ENCODE assay signal across 8 cellular contexts in the genomic region with DNA sequence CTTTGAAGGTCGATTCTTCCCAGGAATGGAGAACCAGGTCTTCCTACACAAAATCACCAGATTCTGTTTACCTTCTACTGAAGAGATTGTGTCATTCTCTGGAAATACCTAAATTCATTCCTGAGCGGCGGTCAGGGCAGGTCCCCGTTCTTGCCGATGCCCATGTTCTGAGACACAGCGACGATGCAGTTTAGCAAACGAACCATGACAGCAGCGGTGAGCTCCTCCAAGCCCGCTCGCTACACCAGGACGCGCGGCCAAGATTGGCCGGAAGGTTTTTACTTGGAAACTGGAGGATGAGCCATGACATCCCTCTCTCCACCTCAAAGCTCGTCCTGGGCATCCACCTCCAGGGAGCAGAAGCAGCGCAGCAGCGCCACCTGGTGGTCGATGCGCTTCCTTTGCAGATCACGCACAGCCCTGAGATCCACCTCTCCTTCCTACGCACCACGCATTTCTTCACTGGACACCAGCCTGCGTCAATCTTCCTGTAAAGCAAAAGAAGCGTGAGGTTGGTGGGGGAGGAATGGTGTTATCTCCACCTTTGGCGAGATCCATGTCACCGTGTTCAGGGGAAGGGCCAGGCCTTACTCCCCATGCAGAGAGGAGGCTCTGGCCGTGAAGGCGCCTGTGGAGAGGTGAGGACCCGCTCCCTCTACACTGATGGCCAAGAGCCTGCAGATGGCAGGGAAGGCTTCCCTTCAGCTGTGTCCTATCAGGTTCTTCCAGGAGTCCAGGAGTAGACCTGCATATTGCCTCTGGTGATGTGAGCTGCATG. TPM values are rescaled to one million over a fixed set of nuclear protein-coding genes. Genes with fewer than 3 reads are reported as not detected.
DNase-seq lines count a peak whose midpoint lies in the region; ATAC-seq and TF ChIP-seq lines count a peak whose summit lies in the region.

No MANE protein-coding gene starts in this region.

- no peaks in the 10 kb centered on the region for H3K79me2 ChIP-seq in SK-N-SH (ENCODE audit: insufficient read depth)
- H3K79me2 ChIP-seq in parathyroid adenoma = no peaks in the 10 kb centered on the region

- no peak overlapping the region for H3K9ac ChIP-seq in SK-N-SH
- no peak overlapping the region for H3K9ac ChIP-seq in parathyroid adenoma

- peaks cover 2% of the 10 kb centered on the region; the same call in 1 of the 2 replicates for H3K9me3 ChIP-seq in MG63
- H3K9me3 ChIP-seq in SK-N-SH = 0 out of 2 replicates have a peak, but pooled peaks cover 2% of the 10 kb centered on the region
- H3K9me3 ChIP-seq in parathyroid adenoma (ENCODE audit: control insufficient read depth, low read length) = no peaks in the 10 kb centered on the region
- H3K9me3 ChIP-seq in tibial artery = peaks cover 0 to 2% (median 0%) of the 10 kb centered on the region in 3 donors

- DNase-seq in COR-L47 (lab: John Stamatoyannopoulos, UW) = peak; percentile 85
- DNase-seq in MG63 = peak; percentile 74
- peak; percentile 84 for DNase-seq in SK-N-SH
- DNase-seq in Right ventricle myocardium inferior (ENCODE audit: missing footprints) = peak; percentile 93
- peak; percentile 70 to 88 for DNase-seq in tibial artery

- H3K27ac ChIP-seq in SK-N-SH (ENCODE audit: low read depth in 2 of 2, low read length in 1 of 2) (no peak overlapping the region), parathyroid adenoma (no peak overlapping the region), tibial artery (no peak overlapping the region)

- H3F3A ChIP-seq in SK-N-SH (replicated peaks; ENCODE audit: insufficient read depth) = no peaks in the 10 kb centered on the region

- ATAC-seq in GM21619 (IDR thresholded peaks at IDR 0.05; ENCODE audit: unreplicated experiment) = peak; percentile 79
- ATAC-seq in Right ventricle myocardium inferior = peak; percentile 99

- no peak for TF ChIP-seq EP300 in SK-N-SH (IDR thresholded peaks at IDR 0.05; ENCODE audit: borderline replicate concordance in 1 of 2, low read depth in 1 of 2, low read length in 1 of 2)

- H3K9me3 Mint-ChIP-seq in activated naive CD4-positive, alpha-beta T cell treated with anti-CD3 and anti-CD28 coated beads, Interleukin-2, amount 50 U/mL, for 24 hours = peaks cover 2% of the 10 kb centered on the region

- H4K20me1 ChIP-seq in SK-N-SH (ENCODE audit: insufficient read depth) = no peaks in the 10 kb centered on the region

- TF ChIP-seq CTCF in SK-N-SH (IDR thresholded peaks at IDR 0.05) (peak; percentile 92), parathyroid adenoma (IDR thresholded peaks at IDR 0.05) (peak; percentile 95), tibial artery (IDR thresholded peaks at IDR 0.05) (peak; percentile 92 to 94)

- H3K36me3 ChIP-seq in MG63 (no peaks in the 10 kb centered on the region), SK-N-SH (replicated peaks in 1 of 2; ENCODE audit: control insufficient read depth in 1 of 2, insufficient read depth in 2 of 2, low read length in 1 of 2) (no peaks in the 10 kb centered on the region), parathyroid adenoma (ENCODE audit: control insufficient read depth, insufficient read depth, low read length) (no peaks in the 10 kb centered on the region), tibial artery (no peaks in the 10 kb centered on the region)

- peak overlapping the region; percentile 78 for H3K4me3 Mint-ChIP-seq in activated naive CD4-positive, alpha-beta T cell treated with anti-CD3 and anti-CD28 coated beads, Interleukin-2, amount 50 U/mL, for 24 hours

- POLR2A ChIA-PET in SK-N-SH (lab: Yijun Ruan, JAX) = no interaction called here

- intact Hi-C loops in Right ventricle myocardium inferior (cut with DNase I) = loop anchor here (1.0 kb wide), 2 partner anchors 170 to 230 kb away; no protein-coding TSS in a partner anchor
- intact Hi-C loops in tibial artery (cut with DNase I; ENCODE audit: low total_unique reads) = loop anchor here (5.0 kb wide), 1 partner anchor 170 kb away; no protein-coding TSS in a partner anchor

- WGBS in SK-N-SH (ENCODE audit: low lambda C conversion rate) = 3% methylated on average over 21 of the region's 30 CpGs

- H3K4me1 ChIP-seq in SK-N-SH (ENCODE audit: control insufficient read depth in 1 of 2, insufficient read depth in 2 of 2, low read depth in 1 of 2, low read length in 1 of 2) (peaks cover 0 to 2% of the 10 kb centered on the region in 2 experiments; a peak in 1 of 4 replicates), parathyroid adenoma (no peaks in the 10 kb centered on the region), tibial artery (peaks cover 0 to 5% (median 2%) of the 10 kb centered on the region in 4 donors)

- H3K27me3 ChIP-seq in MG63 = peaks cover 5% of the 10 kb centered on the region
- H3K27me3 ChIP-seq in SK-N-SH (ENCODE audit: insufficient read depth) = peaks cover 43% of the 10 kb centered on the region
- no peaks in the 10 kb centered on the region for H3K27me3 ChIP-seq in parathyroid adenoma (ENCODE audit: control insufficient read depth, insufficient read depth, low read length)
- peaks cover 0 to 40% of the 10 kb centered on the region in 2 donors for H3K27me3 ChIP-seq in tibial artery

- CTCF ChIA-PET in SK-N-SH (lab: Yijun Ruan, JAX) = interaction anchor here (0.6 to 3.5 kb wide), 83 partner anchors 8 to 1713 kb away, joined by 3 to 63 read pairs (median 4); a partner anchor contains a TSS

- H3K4me2 ChIP-seq in SK-N-SH (peak overlapping the region; percentile 74; the same call in 1 of the 2 replicates), parathyroid adenoma (ENCODE audit: low read length) (peak overlapping the region; percentile 84)

- peaks cover 5% of the 10 kb centered on the region for H3K27me3 Mint-ChIP-seq in activated naive CD4-positive, alpha-beta T cell treated with anti-CD3 and anti-CD28 coated beads, Interleukin-2, amount 50 U/mL, for 24 hours

- H3K9me2 ChIP-seq in SK-N-SH = no peaks in the 10 kb centered on the region

- H2AFZ ChIP-seq in SK-N-SH (ENCODE audit: low read depth) = no peak overlapping the region
- peak overlapping the region; percentile 55 for H2AFZ ChIP-seq in parathyroid adenoma

- H3K4me3 ChIP-seq in MG63 (no peak overlapping the region), SK-N-SH (ENCODE audit: low read depth in 2 of 2, low read length in 1 of 2) (peak overlapping the region; percentile 28 to 58; a peak in 3 of 4 replicates), parathyroid adenoma (ENCODE audit: low read depth, low read length) (peak overlapping the region; percentile 53), tibial artery (peak overlapping the region in 1 of 2 donors; percentile 39)

- peaks cover under 1% of the 10 kb centered on the region for H3K36me3 Mint-ChIP-seq in activated naive CD4-positive, alpha-beta T cell treated with anti-CD3 and anti-CD28 coated beads, Interleukin-2, amount 50 U/mL, for 24 hours

- peak; percentile 88 for TF ChIP-seq RAD21 in SK-N-SH (IDR thresholded peaks at IDR 0.05; ENCODE audit: low read length)

- peaks cover 32% of the 10 kb centered on the region for H3K4me1 Mint-ChIP-seq in activated naive CD4-positive, alpha-beta T cell treated with anti-CD3 and anti-CD28 coated beads, Interleukin-2, amount 50 U/mL, for 24 hours

- no peak overlapping the region for H3K27ac Mint-ChIP-seq in activated naive CD4-positive, alpha-beta T cell treated with anti-CD3 and anti-CD28 coated beads, Interleukin-2, amount 50 U/mL, for 24 hours

TF ChIP-seq in SK-N-SH, 30 proteins besides CTCF, POLR2A, EP300 and RAD21:
- TF ChIP-seq RFX5 (IDR thresholded peaks at IDR 0.05; ENCODE audit: low read length) (0 out of 2 replicates have a peak, but pooled peaks have one; percentile 51), SMC3 (IDR thresholded peaks at IDR 0.05; ENCODE audit: low read depth, low read length) (peak; percentile 94)
- TF ChIP-seq, protein P1, sequence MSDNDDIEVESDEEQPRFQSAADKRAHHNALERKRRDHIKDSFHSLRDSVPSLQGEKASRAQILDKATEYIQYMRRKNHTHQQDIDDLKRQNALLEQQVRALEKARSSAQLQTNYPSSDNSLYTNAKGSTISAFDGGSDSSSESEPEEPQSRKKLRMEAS (IDR thresholded peaks at IDR 0.05; ENCODE audit: low read depth) = no peak

RNA-seq across cellular contexts. Expression of a gene that starts 9.9 kb away (rescaled TPM):
- total RNA-seq in MG63 (2014; rRNA removed; shearing (Covaris generic); ENCODE audit: low replicate concordance) = 35.3 and 69.1 TPM in 2 replicates
- polyA plus RNA-seq in SK-N-SH (2012; rRNA removed) = 18.7 and 18.9 TPM in 2 replicates
- polyA plus RNA-seq in SK-N-SH (2012; cell fraction: cytosol; rRNA removed) = 8.7 and 12.4 TPM in 2 replicates
- 20.5 and 24.9 TPM in 2 replicates for polyA plus RNA-seq in SK-N-SH (2012; cell fraction: nucleus; rRNA removed)
- 465 TPM for total RNA-seq in Right ventricle myocardium inferior

RNA-seq across cellular contexts. Expression of a gene that starts 36.5 kb away (rescaled TPM):
- total RNA-seq in MG63 (2014; rRNA removed; shearing (Covaris generic); ENCODE audit: low replicate concordance) = 15.9 and 31.0 TPM in 2 replicates
- 28.8 and 32.7 TPM in 2 replicates for polyA plus RNA-seq in SK-N-SH (2012; rRNA removed)
- 21.3 and 23.5 TPM in 2 replicates for polyA plus RNA-seq in SK-N-SH (2012; cell fraction: cytosol; rRNA removed)
- polyA plus RNA-seq in SK-N-SH (2012; cell fraction: nucleus; rRNA removed) = 49.4 and 51.3 TPM in 2 replicates
- total RNA-seq in Right ventricle myocardium inferior = 8.3 TPM
